2 cellular contexts compared by ENCODE assay signal in the genomic region with DNA sequence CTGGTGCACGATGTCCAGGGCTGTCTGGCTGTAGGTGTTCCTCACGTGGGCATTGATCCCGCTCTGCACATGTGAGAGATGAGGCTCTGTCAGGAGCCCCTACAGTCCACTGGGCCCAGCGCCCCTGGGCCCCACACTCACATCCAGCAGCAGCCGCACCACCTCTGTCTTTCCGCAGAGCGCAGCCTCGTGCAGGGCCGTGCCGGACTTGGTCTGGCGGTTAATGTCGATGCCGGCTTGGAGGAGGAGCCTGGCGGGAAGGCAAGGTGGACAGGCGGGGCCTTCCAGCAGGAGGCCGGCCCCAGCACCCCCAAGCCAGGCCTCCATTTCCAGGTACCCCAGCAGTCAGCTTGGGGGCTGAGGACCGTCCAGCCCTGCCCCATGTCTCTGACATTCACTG.
A peak's percentile ranks its signal among the peaks of the same experiment; 100 is the strongest.
TF ChIP-seq lines count a peak whose summit lies in the region.

No MANE protein-coding gene starts in this region.

TF ChIP-seq in HepG2, 621 proteins besides CTCF, POLR2A, EP300 and RAD21:
- TF ChIP-seq ARNT (IDR thresholded peaks at IDR 0.05): no peak
- TF ChIP-seq JUNB (CRISPR knock-in tag; IDR thresholded peaks at IDR 0.05; ENCODE audit: borderline replicate concordance): no peak
- TF ChIP-seq ZNF432 (CRISPR knock-in tag; IDR thresholded peaks at IDR 0.05; ENCODE audit: borderline replicate concordance): no peak
- TF ChIP-seq ZBTB33 (CRISPR knock-in tag; IDR thresholded peaks at IDR 0.05): peak; percentile 65; the same call in 1 of the 2 replicates

TF ChIP-seq in WTC11, 78 proteins besides CTCF, POLR2A, EP300 and RAD21:
- no peak for TF ChIP-seq PREB (CRISPR knock-in tag; IDR thresholded peaks at IDR 0.05; ENCODE audit: borderline replicate concordance)
- TF ChIP-seq, protein P1, sequence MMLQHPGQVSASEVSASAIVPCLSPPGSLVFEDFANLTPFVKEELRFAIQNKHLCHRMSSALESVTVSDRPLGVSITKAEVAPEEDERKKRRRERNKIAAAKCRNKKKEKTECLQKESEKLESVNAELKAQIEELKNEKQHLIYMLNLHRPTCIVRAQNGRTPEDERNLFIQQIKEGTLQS (CRISPR knock-in tag; conservative IDR thresholded peaks at IDR 0.05): no peak
- no peak for TF ChIP-seq GRHL2 (CRISPR knock-in tag; IDR thresholded peaks at IDR 0.05; ENCODE audit: insufficient replicate concordance, severe bottlenecking)
- no peak for TF ChIP-seq AR (CRISPR knock-in tag; IDR thresholded peaks at IDR 0.05)
- no peak for TF ChIP-seq NR2C2 (CRISPR knock-in tag; IDR thresholded peaks at IDR 0.05)
- TF ChIP-seq ZSCAN18 (CRISPR knock-in tag; IDR thresholded peaks at IDR 0.05): no peak
- no peak for TF ChIP-seq ETV6 (CRISPR knock-in tag; IDR thresholded peaks at IDR 0.05)
- TF ChIP-seq SOX15 (CRISPR knock-in tag; IDR thresholded peaks at IDR 0.05): no peak
- TF ChIP-seq, protein P2, sequence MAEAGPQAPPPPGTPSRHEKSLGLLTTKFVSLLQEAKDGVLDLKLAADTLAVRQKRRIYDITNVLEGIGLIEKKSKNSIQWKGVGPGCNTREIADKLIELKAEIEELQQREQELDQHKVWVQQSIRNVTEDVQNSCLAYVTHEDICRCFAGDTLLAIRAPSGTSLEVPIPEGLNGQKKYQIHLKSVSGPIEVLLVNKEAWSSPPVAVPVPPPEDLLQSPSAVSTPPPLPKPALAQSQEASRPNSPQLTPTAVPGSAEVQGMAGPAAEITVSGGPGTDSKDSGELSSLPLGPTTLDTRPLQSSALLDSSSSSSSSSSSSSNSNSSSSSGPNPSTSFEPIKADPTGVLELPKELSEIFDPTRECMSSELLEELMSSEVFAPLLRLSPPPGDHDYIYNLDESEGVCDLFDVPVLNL (CRISPR knock-in tag; IDR thresholded peaks at IDR 0.05; ENCODE audit: borderline replicate concordance, low read depth): no peak
- TF ChIP-seq, protein P3, sequence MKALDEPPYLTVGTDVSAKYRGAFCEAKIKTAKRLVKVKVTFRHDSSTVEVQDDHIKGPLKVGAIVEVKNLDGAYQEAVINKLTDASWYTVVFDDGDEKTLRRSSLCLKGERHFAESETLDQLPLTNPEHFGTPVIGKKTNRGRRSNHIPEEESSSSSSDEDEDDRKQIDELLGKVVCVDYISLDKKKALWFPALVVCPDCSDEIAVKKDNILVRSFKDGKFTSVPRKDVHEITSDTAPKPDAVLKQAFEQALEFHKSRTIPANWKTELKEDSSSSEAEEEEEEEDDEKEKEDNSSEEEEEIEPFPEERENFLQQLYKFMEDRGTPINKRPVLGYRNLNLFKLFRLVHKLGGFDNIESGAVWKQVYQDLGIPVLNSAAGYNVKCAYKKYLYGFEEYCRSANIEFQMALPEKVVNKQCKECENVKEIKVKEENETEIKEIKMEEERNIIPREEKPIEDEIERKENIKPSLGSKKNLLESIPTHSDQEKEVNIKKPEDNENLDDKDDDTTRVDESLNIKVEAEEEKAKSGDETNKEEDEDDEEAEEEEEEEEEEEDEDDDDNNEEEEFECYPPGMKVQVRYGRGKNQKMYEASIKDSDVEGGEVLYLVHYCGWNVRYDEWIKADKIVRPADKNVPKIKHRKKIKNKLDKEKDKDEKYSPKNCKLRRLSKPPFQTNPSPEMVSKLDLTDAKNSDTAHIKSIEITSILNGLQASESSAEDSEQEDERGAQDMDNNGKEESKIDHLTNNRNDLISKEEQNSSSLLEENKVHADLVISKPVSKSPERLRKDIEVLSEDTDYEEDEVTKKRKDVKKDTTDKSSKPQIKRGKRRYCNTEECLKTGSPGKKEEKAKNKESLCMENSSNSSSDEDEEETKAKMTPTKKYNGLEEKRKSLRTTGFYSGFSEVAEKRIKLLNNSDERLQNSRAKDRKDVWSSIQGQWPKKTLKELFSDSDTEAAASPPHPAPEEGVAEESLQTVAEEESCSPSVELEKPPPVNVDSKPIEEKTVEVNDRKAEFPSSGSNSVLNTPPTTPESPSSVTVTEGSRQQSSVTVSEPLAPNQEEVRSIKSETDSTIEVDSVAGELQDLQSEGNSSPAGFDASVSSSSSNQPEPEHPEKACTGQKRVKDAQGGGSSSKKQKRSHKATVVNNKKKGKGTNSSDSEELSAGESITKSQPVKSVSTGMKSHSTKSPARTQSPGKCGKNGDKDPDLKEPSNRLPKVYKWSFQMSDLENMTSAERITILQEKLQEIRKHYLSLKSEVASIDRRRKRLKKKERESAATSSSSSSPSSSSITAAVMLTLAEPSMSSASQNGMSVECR (CRISPR knock-in tag; IDR thresholded peaks at IDR 0.05; ENCODE audit: borderline replicate concordance): no peak
- no peak for TF ChIP-seq TP53 (CRISPR knock-in tag; IDR thresholded peaks at IDR 0.05)
- TF ChIP-seq E2F1 (CRISPR knock-in tag; IDR thresholded peaks at IDR 0.05): no peak
- no peak for TF ChIP-seq MAX (CRISPR knock-in tag; IDR thresholded peaks at IDR 0.05)
- TF ChIP-seq JUN (CRISPR knock-in tag; IDR thresholded peaks at IDR 0.05): no peak
- no peak for TF ChIP-seq NFYB (CRISPR knock-in tag; conservative IDR thresholded peaks at IDR 0.05; ENCODE audit: low read depth)
- no peak for TF ChIP-seq NR1H2 (CRISPR knock-in tag; IDR thresholded peaks at IDR 0.05)
- no peak for TF ChIP-seq ELF4 (CRISPR knock-in tag; IDR thresholded peaks at IDR 0.05; ENCODE audit: low read depth)
